28 cellular contexts compared by ENCODE assay signal in genomic region chr3:183087184-183087583, GRCh38.
"Had no signal": no experiment of that assay in that cellular context is flagged by ENCODE, and none has a peak within 500 bp of the region (broad histone marks: within the 10 kb centered on the region; RNA-seq: fewer than 3 reads in every experiment).

No MANE protein-coding gene starts in this region.

- H3K9me3 ChIP-seq: colonic mucosa, esophagus squamous epithelium, gastrocnemius medialis, heart right ventricle, left lung, lower lobe of right lung, mucosa of descending colon had no signal

- H3K4me3 ChIP-seq: colonic mucosa, esophagus squamous epithelium, gastrocnemius medialis, heart right ventricle, left lung, lower lobe of right lung, mucosa of descending colon had no signal

- ATAC-seq: effector memory CD8-positive, alpha-beta T cell; esophagus mucosa; gastrocnemius medialis; heart right ventricle; left cardiac atrium; left lung; left ventricle myocardium superior; lower lobe of right lung; mucosa of descending colon had no signal

- H3K4me1 Mint-ChIP-seq: endodermal cell, mesothelial cell of epicardium had no signal

- H3K4me1 ChIP-seq: colonic mucosa, gastrocnemius medialis, heart right ventricle, left lung, lower lobe of right lung had no signal

- H3K27ac Mint-ChIP-seq: dendritic cell treated with granulocyte-macrophage colony-stimulating factor and Interleukin-4, amounts not matched to agents 40 ng/mL and 50 ng/mL, for 4 days; endodermal cell; mesothelial cell of epicardium; naive B cell had no signal

- H3K27ac ChIP-seq: colonic mucosa, epithelial cell of prostate, esophagus squamous epithelium, gastrocnemius medialis, heart right ventricle, left lung, lower lobe of right lung had no signal

- H3K4me3 Mint-ChIP-seq: dendritic cell treated with granulocyte-macrophage colony-stimulating factor and Interleukin-4, amounts not matched to agents 40 ng/mL and 50 ng/mL, for 4 days; effector memory CD8-positive, alpha-beta T cell; endodermal cell; mesothelial cell of epicardium; naive B cell had no signal

- H3K9me3 Mint-ChIP-seq: dendritic cell treated with granulocyte-macrophage colony-stimulating factor and Interleukin-4, amounts not matched to agents 40 ng/mL and 50 ng/mL, for 4 days; effector memory CD8-positive, alpha-beta T cell; endodermal cell; mesothelial cell of epicardium; naive B cell had no signal

- H3K27me3 Mint-ChIP-seq: dendritic cell treated with granulocyte-macrophage colony-stimulating factor and Interleukin-4, amounts not matched to agents 40 ng/mL and 50 ng/mL, for 4 days; effector memory CD8-positive, alpha-beta T cell; naive B cell had no signal

- H3K27me3 ChIP-seq: colonic mucosa, esophagus squamous epithelium, gastrocnemius medialis, heart right ventricle, left lung had no signal

- DNase-seq: colonic mucosa; cortex of kidney; effector CD8-positive, alpha-beta T cell; effector memory CD8-positive, alpha-beta T cell; endodermal cell; erythroblast; esophagus squamous epithelium; foreskin fibroblast; foreskin melanocyte; gastrocnemius medialis; glutamatergic neuron; head of caudate nucleus; heart right ventricle; hippocampal formation; left cardiac atrium; left lung; left ventricle myocardium superior; lower lobe of right lung; mesenchymal stem cell; mucosa of descending colon; naive B cell had no signal

- FAIRE-seq: endometrium, islet of Langerhans, keratinocyte had no signal
